Comparison of ENCODE assay signal across 8 cellular contexts in the genomic region with DNA sequence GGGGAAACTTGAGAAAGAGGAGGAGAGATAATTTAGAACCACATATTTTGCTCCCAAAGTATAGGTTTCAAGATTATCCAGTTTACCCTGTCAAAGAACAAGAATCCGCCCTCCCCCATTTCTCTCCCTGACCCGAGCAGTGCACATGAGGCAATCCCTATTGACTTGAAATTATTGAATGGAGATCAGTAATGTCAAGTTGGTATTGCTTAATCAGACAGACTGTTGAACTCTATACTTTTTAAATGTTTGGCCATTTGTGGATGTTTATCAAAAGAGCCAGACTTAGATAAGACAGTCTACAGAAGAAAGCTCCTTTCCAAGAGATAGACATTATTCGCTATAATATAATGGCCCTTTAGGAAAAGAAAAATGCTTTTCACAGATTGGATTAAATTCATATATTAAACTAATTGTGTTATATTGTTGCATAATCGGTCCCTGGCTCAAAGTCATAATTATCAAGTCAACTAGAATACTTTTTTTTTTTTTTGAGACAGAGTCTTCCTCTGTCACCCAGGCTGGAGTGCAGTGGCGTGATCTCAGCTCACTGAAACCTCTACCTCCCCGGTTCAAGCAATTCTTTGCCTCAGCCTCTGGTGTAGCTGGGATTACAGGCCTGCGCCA. TPM values are rescaled to one million over a fixed set of nuclear protein-coding genes. Genes with fewer than 3 reads are reported as not detected.
A peak's percentile ranks its signal among the peaks of the same experiment; 100 is the strongest.
DNase-seq lines count a peak whose midpoint lies in the region; ATAC-seq and TF ChIP-seq lines count a peak whose summit lies in the region.

No MANE protein-coding gene starts in this region.

- peak overlapping the region in 7 of 8 donors; percentile 42 to 89 (median 59) for H3K4me3 Mint-ChIP-seq in CD4-positive, alpha-beta memory T cell

- peaks cover 39 to 77% (median 56%) of the 10 kb centered on the region in 4 donors for H3K4me1 Mint-ChIP-seq in CD4-positive, alpha-beta memory T cell

- H3K9me3 ChIP-seq in CD4-positive, alpha-beta memory T cell (ENCODE audit: control insufficient read depth in 1 of 2, low read length in 2 of 2) = no peaks in the 10 kb centered on the region
- H3K9me3 ChIP-seq in PC-9 (ENCODE audit: insufficient read depth, low read depth) = no peaks in the 10 kb centered on the region
- no peaks in the 10 kb centered on the region for H3K9me3 ChIP-seq in esophagus (ENCODE audit: control insufficient read depth in 2 of 2, insufficient read depth in 1 of 2, low read depth in 1 of 2, low read length in 1 of 2)
- no peaks in the 10 kb centered on the region for H3K9me3 ChIP-seq in prostate gland

- peaks cover 83% of the 10 kb centered on the region for H3K79me2 ChIP-seq in PC-9 (ENCODE audit: low read depth)

- peaks cover 43% of the 10 kb centered on the region for H3F3A ChIP-seq in PC-9 (ENCODE audit: insufficient read depth, low read depth)

- no peaks in the 10 kb centered on the region for H3K27me3 Mint-ChIP-seq in CD4-positive, alpha-beta memory T cell

- TF ChIP-seq POLR2A in prostate gland (IDR thresholded peaks at IDR 0.05) = no peak

- intact Hi-C loops in CD4-positive, alpha-beta memory T cell (cut with micrococcal nuclease) = no loop called here
- intact Hi-C loops in PC-9 (cut with micrococcal nuclease; ENCODE audit: unreplicated experiment) = no loop called here
- intact Hi-C loops in prostate gland (cut with DNase I) = no loop called here

- no peaks in the 10 kb centered on the region for H3K27me3 ChIP-seq in CD4-positive, alpha-beta memory T cell (ENCODE audit: insufficient read depth, low read length)
- H3K27me3 ChIP-seq in PC-9 (ENCODE audit: insufficient read depth, low read depth) = no peaks in the 10 kb centered on the region
- H3K27me3 ChIP-seq in esophagus (ENCODE audit: control insufficient read depth in 1 of 2, insufficient read depth in 2 of 2, low read length in 2 of 2) = no peaks in the 10 kb centered on the region
- H3K27me3 ChIP-seq in prostate gland (replicated peaks; ENCODE audit: insufficient read depth) = no peaks in the 10 kb centered on the region

- CTCF ChIA-PET in CD4-positive, alpha-beta memory T cell (lab: Charles Lee; ENCODE audit: partially characterized antibody) = interaction anchor here (1.4 to 2.7 kb wide), 7 partner anchors 9 to 129 kb away, joined by 3 to 15 read pairs (median 11); no protein-coding TSS in a partner anchor
- CTCF ChIA-PET in PC-9 (lab: Charles Lee) = interaction anchor here (0.7 to 1.5 kb wide), 3 partner anchors 19 to 39 kb away, joined by 3 to 5 read pairs (median 4); no protein-coding TSS in a partner anchor

- BruUV-seq in PC-9 (replicated peaks; lab: Mats Ljungman, UMichigan) = no TSS peak

- H3K27ac ChIP-seq in CD4-positive, alpha-beta memory T cell (ENCODE audit: low read depth, low read length) = peak overlapping the region; percentile 69
- H3K27ac ChIP-seq in PC-9 (peak overlapping the region; percentile 63), esophagus (ENCODE audit: low read depth in 2 of 2, low read length in 1 of 2) (peak overlapping the region; percentile 71 to 93), prostate gland (peak overlapping the region; percentile 91 to 94)

- no peaks in the 10 kb centered on the region for H3K9me2 ChIP-seq in PC-9 (ENCODE audit: insufficient read depth)

- no peak overlapping the region for H2AFZ ChIP-seq in PC-9

- ATAC-seq in HG02870 (IDR thresholded peaks at IDR 0.05; ENCODE audit: unreplicated experiment) = no peak
- ATAC-seq in GM18873 (IDR thresholded peaks at IDR 0.05; ENCODE audit: low FRiP score, unreplicated experiment) = no peak

- POLR2A ChIA-PET in CD4-positive, alpha-beta memory T cell (lab: Charles Lee; ENCODE audit: partially characterized antibody) = interaction anchor here (0.9 to 2.7 kb wide), 17 partner anchors 9 to 103 kb away, joined by 3 to 16 read pairs (median 6); partner anchors contain the start of gene EEIG1
- POLR2A ChIA-PET in PC-9 (lab: Charles Lee; ENCODE audit: unreplicated experiment) = interaction anchor here (0.6 kb wide), 1 partner anchor 41 kb away, joined by 5 read pairs; no protein-coding TSS in a partner anchor

- H3K4me3 ChIP-seq in CD4-positive, alpha-beta memory T cell (ENCODE audit: low read length in 2 of 2) = peak overlapping the region in 1 of 2 donors; percentile 55
- no peak overlapping the region for H3K4me3 ChIP-seq in PC-9
- no peak overlapping the region for H3K4me3 ChIP-seq in esophagus (ENCODE audit: low read depth in 1 of 2, low read length in 2 of 2)
- H3K4me3 ChIP-seq in prostate gland = no peak overlapping the region

- DNase-seq in CD4-positive, alpha-beta memory T cell = no peak
- DNase-seq in PC-9 (no peak), prostate gland (ENCODE audit: low spot score) (no peak), NCI-H82 (lab: John Stamatoyannopoulos, UW) (no peak), NCI-H2171 treated with DMSO at 0.1 percent for 48 hours (lab: John Stamatoyannopoulos, UW) (no peak)

- no peaks in the 10 kb centered on the region for H3K36me3 ChIP-seq in CD4-positive, alpha-beta memory T cell (ENCODE audit: insufficient read depth, low read length)
- no peaks in the 10 kb centered on the region for H3K36me3 ChIP-seq in PC-9 (ENCODE audit: low read depth)
- peaks cover 0 to 3% of the 10 kb centered on the region in 2 donors for H3K36me3 ChIP-seq in esophagus (ENCODE audit: control insufficient read depth in 2 of 2, insufficient read depth in 2 of 2, low read length in 1 of 2)
- H3K36me3 ChIP-seq in prostate gland = no peaks in the 10 kb centered on the region

- H3K4me2 ChIP-seq in PC-9 = peak overlapping the region; percentile 43

- peaks cover 10 to 11% of the 10 kb centered on the region in 2 donors for H3K36me3 Mint-ChIP-seq in CD4-positive, alpha-beta memory T cell

- no peaks in the 10 kb centered on the region for H4K20me1 ChIP-seq in PC-9 (ENCODE audit: insufficient read depth)

- peaks cover 0 to 2% (median 0%) of the 10 kb centered on the region in 8 donors for H3K9me3 Mint-ChIP-seq in CD4-positive, alpha-beta memory T cell

- 65 to 74% methylated on average over 7 of the region's 7 CpGs for WGBS in esophagus, 2 donors
- 61% methylated on average over 7 of the region's 7 CpGs for whole genome bisulfite sequencing in prostate gland

- H3K4me1 ChIP-seq in CD4-positive, alpha-beta memory T cell (ENCODE audit: insufficient read depth, low read length) = peaks cover 78% of the 10 kb centered on the region
- peaks cover 49% of the 10 kb centered on the region for H3K4me1 ChIP-seq in PC-9 (replicated peaks; ENCODE audit: insufficient read depth)
- peaks cover 3 to 4% of the 10 kb centered on the region in 2 donors for H3K4me1 ChIP-seq in esophagus (ENCODE audit: control insufficient read depth in 2 of 2, insufficient read depth in 2 of 2, low read length in 1 of 2)
- H3K4me1 ChIP-seq in prostate gland (replicated peaks) = peaks cover 26% of the 10 kb centered on the region

- H3K27ac Mint-ChIP-seq in CD4-positive, alpha-beta memory T cell = peak overlapping the region; percentile 48 to 96 (median 78)

- TF ChIP-seq CTCF in PC-9 (conservative IDR thresholded peaks at IDR 0.05) (no peak), prostate gland (IDR thresholded peaks at IDR 0.05) (no peak)

RNA-seq across cellular contexts. Expression of gene SLC25A25, which starts 5.3 kb away (rescaled TPM):
- total RNA-seq in CD4-positive, alpha-beta memory T cell = 10 to 100 TPM; 22.0 to 26.9 TPM
- 10 to 100 TPM; 13.4 to 17.6 TPM for polyA plus RNA-seq in CD4-positive, alpha-beta memory T cell
- 11.7 and 13.4 TPM in 2 replicates for total RNA-seq in PC-9 (2021)
- polyA plus RNA-seq in esophagus = 1 to 10 TPM; 9.6 to 10.0 TPM
- 10 to 100 TPM; 26.0 to 33.1 TPM for total RNA-seq in prostate gland

RNA-seq across cellular contexts. Expression of gene NAIF1, which starts 6.3 kb away (rescaled TPM):
- 10 to 100 TPM; 13.3 to 13.8 TPM for total RNA-seq in CD4-positive, alpha-beta memory T cell
- 10 to 100 TPM; 11.3 to 15.2 TPM for polyA plus RNA-seq in CD4-positive, alpha-beta memory T cell
- total RNA-seq in PC-9 (2021) (16.1 and 17.3 TPM in 2 replicates), prostate gland (10 to 100 TPM; 12.3 to 12.6 TPM)
- 1 to 10 TPM; 6.1 to 6.9 TPM for polyA plus RNA-seq in esophagus

RNA-seq across cellular contexts. Expression of gene PTGES2, which starts 54.2 kb away (rescaled TPM):
- 10 to 100 TPM; 51.8 to 57.9 TPM for total RNA-seq in CD4-positive, alpha-beta memory T cell
- 10 to 100 TPM; 47.5 to 48.8 TPM for polyA plus RNA-seq in CD4-positive, alpha-beta memory T cell
- total RNA-seq in PC-9 (2021) = 95.2 and 124 TPM in 2 replicates
- 10 to 100 TPM; 59.0 to 59.4 TPM for polyA plus RNA-seq in esophagus
- total RNA-seq in prostate gland = 10 to 100 TPM; 89.4 to 96.1 TPM
